ENCODE assay signal across 25 cellular contexts in the genomic region with DNA sequence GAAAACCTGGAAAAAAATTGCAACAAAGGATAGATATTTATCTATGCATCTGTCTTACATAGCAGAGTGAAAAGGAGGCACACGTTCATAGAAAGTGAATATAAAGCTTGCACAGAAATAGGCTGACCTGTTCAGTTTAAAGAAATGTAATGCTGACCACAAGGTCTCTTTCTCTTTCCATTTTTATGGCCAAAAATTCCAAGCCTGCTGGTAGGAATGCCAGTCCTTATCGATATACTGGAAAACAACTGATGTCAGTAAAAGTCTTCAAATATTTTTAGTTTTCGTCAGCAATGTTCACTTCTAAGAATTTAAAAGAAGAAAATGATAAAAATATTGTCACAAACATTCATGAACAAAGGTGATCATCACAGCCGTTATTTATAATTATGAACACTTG.
"Had no signal": no experiment of that assay in that cellular context is flagged by ENCODE, and none has a peak within 500 bp of the region (broad histone marks: within the 10 kb centered on the region; RNA-seq: fewer than 3 reads in every experiment).

No MANE protein-coding gene starts in this region.

- H3K4me2 ChIP-seq: neural progenitor cell had no signal

- H3K36me3 ChIP-seq: gastroesophageal sphincter, neural progenitor cell, pancreas, prostate gland, right lobe of liver, stomach, thoracic aorta had no signal

- H3K27me3 ChIP-seq: neural progenitor cell, pancreas, right lobe of liver had no signal

- H3K27ac ChIP-seq: dorsolateral prefrontal cortex, gastroesophageal sphincter, neural progenitor cell, pancreas, prostate gland, right lobe of liver, stomach, thoracic aorta had no signal

- FAIRE-seq: endometrium, kidney, pancreas, urothelium cell line had no signal

- ATAC-seq: esophagus mucosa; gastroesophageal sphincter; left cardiac atrium; left ventricle myocardium superior; natural killer cell treated with Interleukin-12 subunit alpha and Interleukin-12 subunit beta and Interleukin-15 and Interleukin-18, amount 100 ng/mL, for 72 hours; pancreas had no signal

- H3K9ac ChIP-seq: neural progenitor cell had no signal

- H3K4me3 ChIP-seq: dorsolateral prefrontal cortex, gastroesophageal sphincter, lung, neural progenitor cell, pancreas, prostate gland, right lobe of liver, stomach, thoracic aorta had no signal

- DNase-seq: cortex of kidney; dorsolateral prefrontal cortex; effector CD8-positive, alpha-beta T cell; foreskin fibroblast; glutamatergic neuron; kidney; left cardiac atrium; left ventricle myocardium superior; mesenchymal stem cell; midbrain; nucleus accumbens; pancreas; stimulated activated naive CD4-positive, alpha-beta T cell; stomach; substantia nigra had no signal

- H3K4me1 ChIP-seq: gastroesophageal sphincter, right lobe of liver, stomach had no signal

- H2AFZ ChIP-seq: neural progenitor cell had no signal

- H3K9me3 ChIP-seq: pancreas, prostate gland, right lobe of liver, thoracic aorta had no signal
